In the genomic region with DNA sequence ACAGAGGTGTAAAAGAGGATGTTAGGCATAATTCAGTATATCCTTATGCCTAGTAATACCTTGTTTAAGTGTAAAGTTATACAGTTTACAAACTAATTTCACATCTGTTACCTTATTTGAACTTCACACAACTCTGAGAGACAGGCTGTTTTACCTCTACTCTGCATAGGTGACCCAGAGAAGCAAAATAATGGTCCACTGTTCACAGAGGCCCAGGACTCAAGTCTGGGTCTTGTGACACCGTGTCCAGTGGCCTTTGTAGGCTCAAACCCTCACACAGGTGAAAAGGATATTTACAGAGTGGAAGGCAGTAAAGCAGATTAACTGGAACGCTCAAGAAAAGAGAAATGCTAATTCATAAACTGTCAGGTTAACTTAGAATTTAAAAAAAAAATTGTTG, we compare ENCODE assay signal across 2 cellular contexts.
TF ChIP-seq lines count a peak whose summit lies in the region.

No MANE protein-coding gene starts in this region.

TF ChIP-seq in GM23338, 12 proteins besides CTCF, POLR2A, EP300 and RAD21 (continued from another document and continues in another):
- TF ChIP-seq, protein P1, sequence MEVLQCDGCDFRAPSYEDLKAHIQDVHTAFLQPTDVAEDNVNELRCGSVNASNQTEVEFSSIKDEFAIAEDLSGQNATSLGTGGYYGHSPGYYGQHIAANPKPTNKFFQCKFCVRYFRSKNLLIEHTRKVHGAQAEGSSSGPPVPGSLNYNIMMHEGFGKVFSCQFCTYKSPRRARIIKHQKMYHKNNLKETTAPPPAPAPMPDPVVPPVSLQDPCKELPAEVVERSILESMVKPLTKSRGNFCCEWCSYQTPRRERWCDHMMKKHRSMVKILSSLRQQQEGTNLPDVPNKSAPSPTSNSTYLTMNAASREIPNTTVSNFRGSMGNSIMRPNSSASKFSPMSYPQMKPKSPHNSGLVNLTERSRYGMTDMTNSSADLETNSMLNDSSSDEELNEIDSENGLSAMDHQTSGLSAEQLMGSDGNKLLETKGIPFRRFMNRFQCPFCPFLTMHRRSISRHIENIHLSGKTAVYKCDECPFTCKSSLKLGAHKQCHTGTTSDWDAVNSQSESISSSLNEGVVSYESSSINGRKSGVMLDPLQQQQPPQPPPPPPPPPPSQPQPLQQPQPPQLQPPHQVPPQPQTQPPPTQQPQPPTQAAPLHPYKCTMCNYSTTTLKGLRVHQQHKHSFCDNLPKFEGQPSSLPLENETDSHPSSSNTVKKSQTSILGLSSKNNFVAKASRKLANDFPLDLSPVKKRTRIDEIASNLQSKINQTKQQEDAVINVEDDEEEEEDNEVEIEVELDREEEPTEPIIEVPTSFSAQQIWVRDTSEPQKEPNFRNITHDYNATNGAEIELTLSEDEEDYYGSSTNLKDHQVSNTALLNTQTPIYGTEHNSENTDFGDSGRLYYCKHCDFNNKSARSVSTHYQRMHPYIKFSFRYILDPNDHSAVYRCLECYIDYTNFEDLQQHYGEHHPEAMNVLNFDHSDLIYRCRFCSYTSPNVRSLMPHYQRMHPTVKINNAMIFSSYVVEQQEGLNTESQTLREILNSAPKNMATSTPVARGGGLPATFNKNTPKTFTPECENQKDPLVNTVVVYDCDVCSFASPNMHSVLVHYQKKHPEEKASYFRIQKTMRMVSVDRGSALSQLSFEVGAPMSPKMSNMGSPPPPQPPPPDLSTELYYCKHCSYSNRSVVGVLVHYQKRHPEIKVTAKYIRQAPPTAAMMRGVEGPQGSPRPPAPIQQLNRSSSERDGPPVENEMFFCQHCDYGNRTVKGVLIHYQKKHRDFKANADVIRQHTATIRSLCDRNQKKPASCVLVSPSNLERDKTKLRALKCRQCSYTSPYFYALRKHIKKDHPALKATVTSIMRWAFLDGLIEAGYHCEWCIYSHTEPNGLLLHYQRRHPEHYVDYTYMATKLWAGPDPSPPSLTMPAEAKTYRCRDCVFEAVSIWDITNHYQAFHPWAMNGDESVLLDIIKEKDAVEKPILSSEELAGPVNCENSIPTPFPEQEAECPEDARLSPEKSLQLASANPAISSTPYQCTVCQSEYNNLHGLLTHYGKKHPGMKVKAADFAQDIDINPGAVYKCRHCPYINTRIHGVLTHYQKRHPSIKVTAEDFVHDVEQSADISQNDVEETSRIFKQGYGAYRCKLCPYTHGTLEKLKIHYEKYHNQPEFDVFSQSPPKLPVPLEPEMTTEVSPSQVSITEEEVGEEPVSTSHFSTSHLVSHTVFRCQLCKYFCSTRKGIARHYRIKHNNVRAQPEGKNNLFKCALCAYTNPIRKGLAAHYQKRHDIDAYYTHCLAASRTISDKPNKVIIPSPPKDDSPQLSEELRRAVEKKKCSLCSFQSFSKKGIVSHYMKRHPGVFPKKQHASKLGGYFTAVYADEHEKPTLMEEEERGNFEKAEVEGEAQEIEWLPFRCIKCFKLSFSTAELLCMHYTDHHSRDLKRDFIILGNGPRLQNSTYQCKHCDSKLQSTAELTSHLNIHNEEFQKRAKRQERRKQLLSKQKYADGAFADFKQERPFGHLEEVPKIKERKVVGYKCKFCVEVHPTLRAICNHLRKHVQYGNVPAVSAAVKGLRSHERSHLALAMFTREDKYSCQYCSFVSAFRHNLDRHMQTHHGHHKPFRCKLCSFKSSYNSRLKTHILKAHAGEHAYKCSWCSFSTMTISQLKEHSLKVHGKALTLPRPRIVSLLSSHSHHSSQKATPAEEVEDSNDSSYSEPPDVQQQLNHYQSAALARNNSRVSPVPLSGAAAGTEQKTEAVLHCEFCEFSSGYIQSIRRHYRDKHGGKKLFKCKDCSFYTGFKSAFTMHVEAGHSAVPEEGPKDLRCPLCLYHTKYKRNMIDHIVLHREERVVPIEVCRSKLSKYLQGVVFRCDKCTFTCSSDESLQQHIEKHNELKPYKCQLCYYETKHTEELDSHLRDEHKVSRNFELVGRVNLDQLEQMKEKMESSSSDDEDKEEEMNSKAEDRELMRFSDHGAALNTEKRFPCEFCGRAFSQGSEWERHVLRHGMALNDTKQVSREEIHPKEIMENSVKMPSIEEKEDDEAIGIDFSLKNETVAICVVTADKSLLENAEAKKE (CRISPR knock-in tag; IDR thresholded peaks at IDR 0.05), result no peak
- TF ChIP-seq NANOG (IDR thresholded peaks at IDR 0.05; ENCODE audit: borderline replicate concordance) (no peak), EZH2phosphoT487 (IDR thresholded peaks at IDR 0.05; ENCODE audit: unreplicated experiment) (no peak), ZNF331 (CRISPR knock-in tag; IDR thresholded peaks at IDR 0.05; ENCODE audit: low read depth) (no peak), CREB1 (CRISPR knock-in tag; IDR thresholded peaks at IDR 0.05; ENCODE audit: low read depth) (no peak), EZH2 (IDR thresholded peaks at IDR 0.05; ENCODE audit: low read depth, unreplicated experiment) (no peak), REST (IDR thresholded peaks at IDR 0.05; ENCODE audit: unreplicated experiment) (no peak), STAT1 (IDR thresholded peaks at IDR 0.05; ENCODE audit: unreplicated experiment) (no peak), ZNF114 (CRISPR knock-in tag; IDR thresholded peaks at IDR 0.05) (no peak)
- TF ChIP-seq, protein P2, sequence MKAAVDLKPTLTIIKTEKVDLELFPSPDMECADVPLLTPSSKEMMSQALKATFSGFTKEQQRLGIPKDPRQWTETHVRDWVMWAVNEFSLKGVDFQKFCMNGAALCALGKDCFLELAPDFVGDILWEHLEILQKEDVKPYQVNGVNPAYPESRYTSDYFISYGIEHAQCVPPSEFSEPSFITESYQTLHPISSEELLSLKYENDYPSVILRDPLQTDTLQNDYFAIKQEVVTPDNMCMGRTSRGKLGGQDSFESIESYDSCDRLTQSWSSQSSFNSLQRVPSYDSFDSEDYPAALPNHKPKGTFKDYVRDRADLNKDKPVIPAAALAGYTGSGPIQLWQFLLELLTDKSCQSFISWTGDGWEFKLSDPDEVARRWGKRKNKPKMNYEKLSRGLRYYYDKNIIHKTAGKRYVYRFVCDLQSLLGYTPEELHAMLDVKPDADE (IDR thresholded peaks at IDR 0.05), result no peak

TF ChIP-seq in K562, 482 proteins besides CTCF, POLR2A, EP300 and RAD21:
- TF ChIP-seq, protein P3, sequence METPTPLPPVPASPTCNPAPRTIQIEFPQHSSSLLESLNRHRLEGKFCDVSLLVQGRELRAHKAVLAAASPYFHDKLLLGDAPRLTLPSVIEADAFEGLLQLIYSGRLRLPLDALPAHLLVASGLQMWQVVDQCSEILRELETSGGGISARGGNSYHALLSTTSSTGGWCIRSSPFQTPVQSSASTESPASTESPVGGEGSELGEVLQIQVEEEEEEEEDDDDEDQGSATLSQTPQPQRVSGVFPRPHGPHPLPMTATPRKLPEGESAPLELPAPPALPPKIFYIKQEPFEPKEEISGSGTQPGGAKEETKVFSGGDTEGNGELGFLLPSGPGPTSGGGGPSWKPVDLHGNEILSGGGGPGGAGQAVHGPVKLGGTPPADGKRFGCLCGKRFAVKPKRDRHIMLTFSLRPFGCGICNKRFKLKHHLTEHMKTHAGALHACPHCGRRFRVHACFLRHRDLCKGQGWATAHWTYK (CRISPR knock-in tag; IDR thresholded peaks at IDR 0.05), result no peak
- no peak for TF ChIP-seq ZNF175 (CRISPR knock-in tag; IDR thresholded peaks at IDR 0.05; ENCODE audit: low read depth)
